ENCODE assay signal across 6 cellular contexts in genomic region chr1:154556422-154556821, GRCh38. TPM values are rescaled to one million over a fixed set of nuclear protein-coding genes. Genes with fewer than 3 reads are reported as not detected.
DNase-seq lines count a peak whose midpoint lies in the region; ATAC-seq and TF ChIP-seq lines count a peak whose summit lies in the region.

No MANE protein-coding gene starts in this region.

- H3K4me3 ChIP-seq in DND-41 (ENCODE audit: low read depth in 1 of 2, low read length in 2 of 2): peak overlapping the region in 1 of 2 experiments; percentile 80; a peak in 2 of 4 replicates

- TF ChIP-seq CTCF in DND-41 (IDR thresholded peaks at IDR 0.05; ENCODE audit: borderline replicate concordance, extremely low read depth, low read length, poor library complexity, severe bottlenecking): no peak
- TF ChIP-seq CTCF in GM10248 (IDR thresholded peaks at IDR 0.05; ENCODE audit: control extremely low read depth, extremely low read depth, low read depth, missing control alignments): no peak

- no peak overlapping the region for H2AFZ ChIP-seq in DND-41 (ENCODE audit: low read depth, low read length)

- peaks cover 35% of the 10 kb centered on the region for H3K79me2 ChIP-seq in DND-41 (ENCODE audit: insufficient read depth, low read length)

- no peaks in the 10 kb centered on the region for H3K27me3 Mint-ChIP-seq in activated T-helper 2 cell treated with anti-CD3 and anti-CD28 coated beads, Interferon-gamma antibody, Interleukin-2, Interleukin-4, amounts not matched to agents 10 μg/mL and 5 μg/mL and 100 μg/mL, durations not matched to agents 14 hours and 24 hours and 36 hours (ENCODE audit: low read depth)

- H3K9me3 ChIP-seq in DND-41 (ENCODE audit: insufficient read depth, low read length, severe bottlenecking): no peaks in the 10 kb centered on the region

- peaks cover 23% of the 10 kb centered on the region; the same call in 1 of the 2 replicates for H4K20me1 ChIP-seq in DND-41 (ENCODE audit: insufficient read depth, low read length)

- CTCF ChIA-PET in GM10248 (lab: Yijun Ruan, JAX): interaction anchor here (3.9 to 14.3 kb wide), 2 partner anchors 10 to 77 kb away, joined by 37 to 369 read pairs; no protein-coding TSS in a partner anchor

- H3K27me3 ChIP-seq in DND-41 (ENCODE audit: insufficient read depth, low read length, poor library complexity): no peaks in the 10 kb centered on the region

- DNase-seq in DND-41: no peak
- no peak for DNase-seq in activated T-helper 2 cell treated with anti-CD3 and anti-CD28 coated beads, Interferon-gamma antibody, Interleukin-2, Interleukin-4, amounts not matched to agents 10 μg/mL and 5 μg/mL and 100 μg/mL, durations not matched to agents 14 hours and 24 hours and 36 hours (ENCODE audit: low spot score)
- peak; percentile 25 for DNase-seq in mucosa of gallbladder (ENCODE audit: low spot score)
- no peak for DNase-seq in GM10248 (ENCODE audit: extremely low spot score)
- DNase-seq in activated CD4-positive, alpha-beta T cell treated with anti-CD3 and anti-CD28 coated beads for 48 hours: no peak
- DNase-seq in NCI-H2171 (lab: John Stamatoyannopoulos, UW): no peak

- H3K4me3 Mint-ChIP-seq in activated T-helper 2 cell treated with anti-CD3 and anti-CD28 coated beads, Interferon-gamma antibody, Interleukin-2, Interleukin-4, amounts not matched to agents 10 μg/mL and 5 μg/mL and 100 μg/mL, durations not matched to agents 14 hours and 24 hours and 36 hours (ENCODE audit: low read depth): peak overlapping the region; percentile 1

- POLR2A ChIA-PET in GM10248 (lab: Yijun Ruan, JAX): no interaction called here

- peaks cover 52% of the 10 kb centered on the region for H3K36me3 ChIP-seq in DND-41 (ENCODE audit: insufficient read depth, low read length)

- ATAC-seq in DND-41 (ENCODE audit: insufficient read depth, low read depth): no peak

- peak overlapping the region; percentile 17 for H3K27ac ChIP-seq in DND-41 (ENCODE audit: low read length)

- H3K27ac Mint-ChIP-seq in activated T-helper 2 cell treated with anti-CD3 and anti-CD28 coated beads, Interferon-gamma antibody, Interleukin-2, Interleukin-4, amounts not matched to agents 10 μg/mL and 5 μg/mL and 100 μg/mL, durations not matched to agents 14 hours and 24 hours and 36 hours: no peak overlapping the region

- peak overlapping the region; percentile 77 for H3K9ac ChIP-seq in DND-41 (ENCODE audit: low read depth, low read length)

- peaks cover 59% of the 10 kb centered on the region for H3K36me3 Mint-ChIP-seq in activated T-helper 2 cell treated with anti-CD3 and anti-CD28 coated beads, Interferon-gamma antibody, Interleukin-2, Interleukin-4, amounts not matched to agents 10 μg/mL and 5 μg/mL and 100 μg/mL, durations not matched to agents 14 hours and 24 hours and 36 hours (ENCODE audit: low read depth)

- H3K9me3 Mint-ChIP-seq in activated T-helper 2 cell treated with anti-CD3 and anti-CD28 coated beads, Interferon-gamma antibody, Interleukin-2, Interleukin-4, amounts not matched to agents 10 μg/mL and 5 μg/mL and 100 μg/mL, durations not matched to agents 14 hours and 24 hours and 36 hours: no peaks in the 10 kb centered on the region

- H3K4me1 Mint-ChIP-seq in activated T-helper 2 cell treated with anti-CD3 and anti-CD28 coated beads, Interferon-gamma antibody, Interleukin-2, Interleukin-4, amounts not matched to agents 10 μg/mL and 5 μg/mL and 100 μg/mL, durations not matched to agents 14 hours and 24 hours and 36 hours (ENCODE audit: low read depth): peaks cover 22% of the 10 kb centered on the region

- intact Hi-C loops in activated T-helper 2 cell treated with anti-CD3 and anti-CD28 coated beads, Interferon-gamma antibody, Interleukin-2, Interleukin-4, amounts not matched to agents 10 μg/mL and 5 μg/mL and 100 μg/mL, durations not matched to agents 14 hours and 24 hours and 36 hours (cut with micrococcal nuclease): loop anchor here (5.0 kb wide), 7 partner anchors 106 to 506 kb away; partner anchors contain the start of genes ATP8B2, EFNA4, PBXIP1 and UBAP2L

- H3K4me1 ChIP-seq in DND-41 (ENCODE audit: insufficient read depth, low read length): peaks cover 37% of the 10 kb centered on the region

- H3K4me2 ChIP-seq in DND-41 (ENCODE audit: insufficient read depth, low read length): peak overlapping the region; percentile 94

RNA-seq across cellular contexts. Expression of gene UBE2Q1, which starts 2.0 kb away (rescaled TPM):
- total RNA-seq in activated T-helper 2 cell treated with anti-CD3 and anti-CD28 coated beads, Interferon-gamma antibody, Interleukin-2, Interleukin-4, amounts not matched to agents 10 μg/mL and 5 μg/mL and 100 μg/mL, durations not matched to agents 14 hours and 24 hours and 36 hours: 96.5 and 101 TPM in 2 replicates
- total RNA-seq in mucosa of gallbladder: 84.0 TPM

RNA-seq across cellular contexts. Expression of gene CHRNB2, which starts 11.2 kb away (rescaled TPM):
- not detected in 2 replicates for total RNA-seq in activated T-helper 2 cell treated with anti-CD3 and anti-CD28 coated beads, Interferon-gamma antibody, Interleukin-2, Interleukin-4, amounts not matched to agents 10 μg/mL and 5 μg/mL and 100 μg/mL, durations not matched to agents 14 hours and 24 hours and 36 hours
- total RNA-seq in mucosa of gallbladder: 0.17 TPM

RNA-seq across cellular contexts. Expression of gene ADAR, which starts 51.6 kb away (rescaled TPM):
- 267 and 282 TPM in 2 replicates for total RNA-seq in activated T-helper 2 cell treated with anti-CD3 and anti-CD28 coated beads, Interferon-gamma antibody, Interleukin-2, Interleukin-4, amounts not matched to agents 10 μg/mL and 5 μg/mL and 100 μg/mL, durations not matched to agents 14 hours and 24 hours and 36 hours
- 146 TPM for total RNA-seq in mucosa of gallbladder

RNA-seq across cellular contexts. Expression of gene SHE, which starts 54.2 kb away (rescaled TPM):
- total RNA-seq in activated T-helper 2 cell treated with anti-CD3 and anti-CD28 coated beads, Interferon-gamma antibody, Interleukin-2, Interleukin-4, amounts not matched to agents 10 μg/mL and 5 μg/mL and 100 μg/mL, durations not matched to agents 14 hours and 24 hours and 36 hours: 0.05 TPM in 1 of 2 replicates, not detected in the other
- 6.2 TPM for total RNA-seq in mucosa of gallbladder

RNA-seq across cellular contexts. Expression of gene TDRD10, which starts 54.4 kb away (rescaled TPM):
- total RNA-seq in activated T-helper 2 cell treated with anti-CD3 and anti-CD28 coated beads, Interferon-gamma antibody, Interleukin-2, Interleukin-4, amounts not matched to agents 10 μg/mL and 5 μg/mL and 100 μg/mL, durations not matched to agents 14 hours and 24 hours and 36 hours: not detected in 2 replicates
- 2.3 TPM for total RNA-seq in mucosa of gallbladder
